6 cellular contexts compared by ENCODE assay signal in genomic region chr19:58326501-58326913, GRCh38. TPM values are rescaled to one million over a fixed set of nuclear protein-coding genes. Genes with fewer than 3 reads are reported as not detected.
DNase-seq lines count a peak whose midpoint lies in the region; ATAC-seq and TF ChIP-seq lines count a peak whose summit lies in the region.

No MANE protein-coding gene starts in this region.

- intact Hi-C loops in ovary (cut with DNase I) = no loop called here

- H3K9me3 ChIP-seq in HAP-1 (no peaks in the 10 kb centered on the region), ovary (no peaks in the 10 kb centered on the region)

- peak overlapping the region; percentile 99 for H3K4me3 ChIP-seq in HAP-1
- H3K4me3 ChIP-seq in choroid plexus epithelial cell (ENCODE audit: low read depth, low read length) = peak overlapping the region; percentile 98
- H3K4me3 ChIP-seq in ovary = peak overlapping the region; percentile 92

- H3K36me3 ChIP-seq in HAP-1 (replicated peaks) (no peaks in the 10 kb centered on the region; the same call in none of the 2 replicates), ovary (no peaks in the 10 kb centered on the region)

- H3K27me3 ChIP-seq in HAP-1 (ENCODE audit: low read depth) = no peaks in the 10 kb centered on the region
- H3K27me3 ChIP-seq in ovary = no peaks in the 10 kb centered on the region

- TF ChIP-seq EP300 in ovary (IDR thresholded peaks at IDR 0.05) = no peak

- H3K4me1 ChIP-seq in HAP-1 (peaks cover 13% of the 10 kb centered on the region), ovary (ENCODE audit: insufficient read depth) (peaks cover 15% of the 10 kb centered on the region)

- no peak for DNase-seq in HAP-1 (ENCODE audit: low spot score in 2 of 2)
- no peak for DNase-seq in choroid plexus epithelial cell (ENCODE audit: low read depth)
- no peak for DNase-seq in ovary
- no peak for DNase-seq in iPS-NIHi7 (ENCODE audit: extremely low spot score)
- no peak for DNase-seq in hypothalamus (lab: John Stamatoyannopoulos, UW)

- ATAC-seq in GM19397 (IDR thresholded peaks at IDR 0.05; ENCODE audit: unreplicated experiment) = no peak

- TF ChIP-seq POLR2A in ovary (IDR thresholded peaks at IDR 0.05) = no peak

- peak overlapping the region; percentile 80 to 88 for H3K27ac ChIP-seq in ovary

- no peak for TF ChIP-seq CTCF in choroid plexus epithelial cell (conservative IDR thresholded peaks at IDR 0.05; ENCODE audit: low read depth, low read length)
- no peak for TF ChIP-seq CTCF in ovary (IDR thresholded peaks at IDR 0.05)

- in situ Hi-C loops in HAP-1 (cut with MboI; ENCODE audit: low sequenced_read_pairs) = no loop called here

- 1 to 10% (median 3%) methylated on average over 9 of the region's 9 CpGs for WGBS in ovary, 3 donors

RNA-seq across cellular contexts. Expression of gene ZSCAN22, which starts 0.3 kb away (rescaled TPM):
- 1 to 10 TPM; 2.2 to 6.1 (median 4.5) TPM for total RNA-seq in ovary
- polyA plus RNA-seq in ovary = 1 to 10 TPM; 1.1 to 2.3 TPM

RNA-seq across cellular contexts. Expression of gene ERVK3-1, which starts 21.3 kb away (rescaled TPM):
- 10 to 100 TPM; 26.9 to 37.6 (median 29.9) TPM for total RNA-seq in ovary
- polyA plus RNA-seq in ovary = 10 to 100 TPM; 27.4 to 52.5 TPM

RNA-seq across cellular contexts. Expression of gene A1BG, which starts 26.8 kb away (rescaled TPM):
- 10 to 100 TPM in 2 of 7 donors, 1 to 10 TPM in 5; 2.6 to 32.4 (median 4.8) TPM for total RNA-seq in ovary
- polyA plus RNA-seq in ovary = 10 to 100 TPM in 1 of 2 donors, under 1 TPM in 1; 0.38 to 11.8 TPM

RNA-seq across cellular contexts. Expression of gene ZNF497, which starts 36.0 kb away (rescaled TPM):
- total RNA-seq in ovary = 1 to 10 TPM; 2.5 to 6.5 (median 3.4) TPM
- polyA plus RNA-seq in ovary = 1 to 10 TPM in 1 of 2 donors, under 1 TPM in 1; 0.30 to 2.2 TPM

RNA-seq across cellular contexts. Expression of gene ZNF8, which starts 47.8 kb away (rescaled TPM):
- 10 to 100 TPM in 1 of 7 donors, 1 to 10 TPM in 6; 4.8 to 10.6 (median 8.0) TPM for total RNA-seq in ovary
- polyA plus RNA-seq in ovary = 1 to 10 TPM; 2.7 to 4.2 TPM
